24 cellular contexts compared by ENCODE assay signal in genomic region chr18:48304906-48305693, GRCh38.
"Had no signal": no experiment of that assay in that cellular context is flagged by ENCODE, and none has a peak within 500 bp of the region (broad histone marks: within the 10 kb centered on the region; RNA-seq: fewer than 3 reads in every experiment).

No MANE protein-coding gene starts in this region.

- H3K4me1 Mint-ChIP-seq: memory B cell had no signal

- H3K36me3 Mint-ChIP-seq: activated naive CD8-positive, alpha-beta T cell treated with anti-CD3 and anti-CD28 coated beads, Interleukin-2, amount 10 ng/mL, durations not matched to agents 7 days and 5 days; memory B cell; WTC11 had no signal

- H3K27ac ChIP-seq: heart right ventricle, upper lobe of right lung had no signal

- H3K9me3 Mint-ChIP-seq: activated naive CD4-positive, alpha-beta T cell treated with anti-CD3 and anti-CD28 coated beads for 36 hours; activated naive CD8-positive, alpha-beta T cell treated with anti-CD3 and anti-CD28 coated beads, Interleukin-2, amount 10 ng/mL, durations not matched to agents 7 days and 5 days; activated T-cell treated with anti-CD3 and anti-CD28 coated beads, Interleukin-2, amount 50 U/mL, for 24 hours; activated T-helper 17 cell treated with anti-CD3 and anti-CD28 coated beads, Interleukin-2, amount 50 U/mL, for 72 hours; memory B cell; nephron; T-helper 1 cell treated with Interleukin-12 subunit alpha and Interleukin-12 subunit beta and Interleukin-4 antibody, amounts not matched to agents 30 μg/mL and 1 μg/mL, for 36 hours; WTC11 had no signal

- H3K36me3 ChIP-seq: heart right ventricle, spleen, thyroid gland, upper lobe of right lung had no signal

- H3K9me3 ChIP-seq: heart right ventricle, spleen, thyroid gland, upper lobe of right lung had no signal

- H3K27me3 ChIP-seq: heart right ventricle, spleen, thyroid gland, upper lobe of right lung had no signal

- H3K27me3 Mint-ChIP-seq: activated T-helper 17 cell treated with anti-CD3 and anti-CD28 coated beads, Interleukin-2, amount 50 U/mL, for 72 hours; memory B cell had no signal

- H3K4me3 ChIP-seq: heart right ventricle, spleen, thyroid gland, upper lobe of right lung had no signal

- H3K4me3 Mint-ChIP-seq: activated naive CD4-positive, alpha-beta T cell treated with anti-CD3 and anti-CD28 coated beads for 36 hours; activated naive CD8-positive, alpha-beta T cell treated with anti-CD3 and anti-CD28 coated beads, Interleukin-2, amount 10 ng/mL, durations not matched to agents 7 days and 5 days; activated T-cell treated with anti-CD3 and anti-CD28 coated beads, Interleukin-2, amount 50 U/mL, for 24 hours; activated T-helper 17 cell treated with anti-CD3 and anti-CD28 coated beads, Interleukin-2, amount 50 U/mL, for 72 hours; memory B cell; nephron; T-helper 1 cell treated with Interleukin-12 subunit alpha and Interleukin-12 subunit beta and Interleukin-4 antibody, amounts not matched to agents 30 μg/mL and 1 μg/mL, for 36 hours; WTC11 had no signal

- DNase-seq: activated CD8-positive, alpha-beta memory T cell treated with anti-CD3 and anti-CD28 coated beads for 24 hours; activated CD8-positive, alpha-beta memory T cell treated with anti-CD3 and anti-CD28 coated beads, Interleukin-2, amount 50 U/mL, for 4 hours; activated naive CD4-positive, alpha-beta T cell treated with anti-CD3 and anti-CD28 coated beads for 36 hours; activated naive CD8-positive, alpha-beta T cell treated with anti-CD3 and anti-CD28 coated beads, Interleukin-2, amount 10 ng/mL, durations not matched to agents 7 days and 5 days; activated T-cell treated with anti-CD3 and anti-CD28 coated beads, Interleukin-2, amount 50 U/mL, for 24 hours; amniotic stem cell; cerebellar nuclear complex; cortex of kidney; erythroblast; foreskin fibroblast; heart right ventricle; left colon; occipital lobe; spleen; stimulated activated CD4-positive, alpha-beta T cell treated with anti-CD3 and anti-CD28 coated beads, Interleukin-4, amount 100 ng/mL, for 1 hour; stimulated activated naive CD4-positive, alpha-beta T cell; T1000; thyroid gland; upper lobe of right lung had no signal

- H3K27ac Mint-ChIP-seq: activated naive CD4-positive, alpha-beta T cell treated with anti-CD3 and anti-CD28 coated beads for 36 hours; activated naive CD8-positive, alpha-beta T cell treated with anti-CD3 and anti-CD28 coated beads, Interleukin-2, amount 10 ng/mL, durations not matched to agents 7 days and 5 days; activated T-cell treated with anti-CD3 and anti-CD28 coated beads, Interleukin-2, amount 50 U/mL, for 24 hours; activated T-helper 17 cell treated with anti-CD3 and anti-CD28 coated beads, Interleukin-2, amount 50 U/mL, for 72 hours; memory B cell; nephron; T-helper 1 cell treated with Interleukin-12 subunit alpha and Interleukin-12 subunit beta and Interleukin-4 antibody, amounts not matched to agents 30 μg/mL and 1 μg/mL, for 36 hours; WTC11 had no signal

- ATAC-seq: activated T-helper 17 cell treated with anti-CD3 and anti-CD28 coated beads, Interleukin-2, amount 50 U/mL, for 72 hours; heart right ventricle; left colon; upper lobe of right lung; WTC11 had no signal
